ENCODE assay signal across 5 cellular contexts in genomic region chr16:23611936-23612335, GRCh38.
"Had no signal": no experiment of that assay in that cellular context is flagged by ENCODE, and none has a peak within 500 bp of the region (broad histone marks: within the 10 kb centered on the region; RNA-seq: fewer than 3 reads in every experiment).

No MANE protein-coding gene starts in this region.

- H3K4me3 ChIP-seq: GM23338, K562 had no signal

- H3K9me3 Mint-ChIP-seq: GM23338, H9 had no signal

- H3K4me3 Mint-ChIP-seq: GM23338, H9 had no signal

- ATAC-seq: GM23338, K562 had no signal

- DNase-seq: H9, HCEC 1CT, IMR-90 had no signal

- H3K4me1 Mint-ChIP-seq: GM23338, H9 had no signal

- H3K27ac Mint-ChIP-seq: GM23338, H9 had no signal
